Comparison of ENCODE assay signal across 29 cellular contexts in the genomic region with DNA sequence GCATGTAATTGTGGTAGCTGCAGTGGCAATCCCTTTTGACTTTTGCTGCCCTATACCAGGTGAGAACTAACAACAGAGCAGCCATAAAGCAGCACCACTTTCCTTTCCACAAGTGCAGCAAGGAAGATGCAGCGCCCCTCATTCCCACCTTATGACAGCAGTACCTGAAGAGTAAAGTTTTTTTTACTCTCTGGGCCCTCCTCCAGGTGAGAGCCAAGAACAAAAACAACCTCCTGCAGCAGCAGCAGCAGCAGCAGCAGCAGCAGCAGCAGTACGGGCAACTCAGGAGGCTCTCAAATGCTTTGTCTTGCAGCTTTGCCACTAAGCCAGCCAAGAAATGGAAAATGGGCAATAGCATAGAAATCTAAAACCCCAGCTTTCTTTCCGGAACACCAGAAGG.
"Had no signal": no experiment of that assay in that cellular context is flagged by ENCODE, and none has a peak within 500 bp of the region (broad histone marks: within the 10 kb centered on the region; RNA-seq: fewer than 3 reads in every experiment).

No MANE protein-coding gene starts in this region.

- H3K4me1 ChIP-seq: ascending aorta had no signal

- H3K4me1 Mint-ChIP-seq: activated CD4-positive, alpha-beta T cell treated with anti-CD3 and anti-CD28 coated beads for 36 hours; activated CD4-positive, alpha-beta T cell treated with anti-CD3 and anti-CD28 coated beads, Interleukin-2, amount 10 ng/mL, durations not matched to agents 24 days and 14 days; activated CD8-positive, alpha-beta memory T cell treated with anti-CD3 and anti-CD28 coated beads, Interleukin-2, amount 10 ng/mL, durations not matched to agents 7 days and 5 days; activated naive CD4-positive, alpha-beta T cell treated with anti-CD3 and anti-CD28 coated beads, Interleukin-2, amount 10 ng/mL, durations not matched to agents 7 days and 5 days; activated naive CD8-positive, alpha-beta T cell treated with anti-CD3 and anti-CD28 coated beads, Interleukin-2, amount 10 ng/mL, durations not matched to agents 7 days and 5 days; brain; central memory CD8-positive, alpha-beta T cell; T-helper 17 cell had no signal

- ATAC-seq: activated CD4-positive, alpha-beta T cell treated with anti-CD3 and anti-CD28 coated beads for 36 hours; activated CD8-positive, alpha-beta memory T cell treated with anti-CD3 and anti-CD28 coated beads, Interleukin-2, amount 10 ng/mL, durations not matched to agents 7 days and 5 days; activated CD8-positive, alpha-beta T cell treated with anti-CD3 and anti-CD28 coated beads, Interleukin-2, amount 10 ng/mL, durations not matched to agents 7 days and 5 days; activated naive CD4-positive, alpha-beta T cell treated with anti-CD3 and anti-CD28 coated beads, Interleukin-2, amount 50 U/mL, for 72 hours; activated T-cell treated with anti-CD3 and anti-CD28 coated beads, Interleukin-2, amount 50 U/mL, for 72 hours; esophagus mucosa; T-helper 17 cell had no signal

- H3K36me3 Mint-ChIP-seq: activated CD4-positive, alpha-beta memory T cell treated with anti-CD3 and anti-CD28 coated beads for 36 hours; activated CD8-positive, alpha-beta memory T cell treated with anti-CD3 and anti-CD28 coated beads, Interleukin-2, amount 10 ng/mL, durations not matched to agents 7 days and 5 days; activated naive CD4-positive, alpha-beta T cell treated with anti-CD3 and anti-CD28 coated beads, Interleukin-2, amount 10 ng/mL, durations not matched to agents 7 days and 5 days; activated naive CD4-positive, alpha-beta T cell treated with anti-CD3 and anti-CD28 coated beads, Interleukin-2, amount 50 U/mL, for 72 hours; activated naive CD8-positive, alpha-beta T cell treated with anti-CD3 and anti-CD28 coated beads, Interleukin-2, amount 10 ng/mL, durations not matched to agents 7 days and 5 days; brain had no signal

- H3K36me3 ChIP-seq: ascending aorta, WERI-Rb-1 had no signal

- H3K4me3 ChIP-seq: ascending aorta, coronary artery had no signal

- DNase-seq: activated CD4-positive, alpha-beta memory T cell treated with anti-CD3 and anti-CD28 coated beads for 36 hours; activated CD4-positive, alpha-beta T cell treated with anti-CD3 and anti-CD28 coated beads for 36 hours; activated CD4-positive, alpha-beta T cell treated with anti-CD3 and anti-CD28 coated beads, Interleukin-2, amount 10 ng/mL, durations not matched to agents 24 days and 14 days; activated CD4-positive, CD25-positive, alpha-beta regulatory T cell; activated CD4-positive, CD25-positive, alpha-beta regulatory T cell treated with anti-CD3 and anti-CD28 coated beads, Interleukin-2, amount 50 U/mL, for 72 hours; activated CD8-positive, alpha-beta memory T cell treated with anti-CD3 and anti-CD28 coated beads, Interleukin-2, amount 10 ng/mL, durations not matched to agents 7 days and 5 days; activated CD8-positive, alpha-beta memory T cell treated with anti-CD3 and anti-CD28 coated beads, Interleukin-2, amount 50 U/mL, for 4 hours; activated CD8-positive, alpha-beta T cell treated with anti-CD3 and anti-CD28 coated beads, Interleukin-2, amount 10 ng/mL, durations not matched to agents 7 days and 5 days; activated gamma-delta T cell; activated naive CD4-positive, alpha-beta T cell; activated naive CD4-positive, alpha-beta T cell treated with anti-CD3 and anti-CD28 coated beads, Interleukin-2, amount 10 ng/mL, durations not matched to agents 7 days and 5 days; activated naive CD8-positive, alpha-beta T cell treated with anti-CD3 and anti-CD28 coated beads, Interleukin-2, amount 10 ng/mL, durations not matched to agents 7 days and 5 days; activated T-cell treated with anti-CD3 and anti-CD28 coated beads, Interleukin-2, amount 50 U/mL, for 24 hours; activated T-cell treated with anti-CD3 and anti-CD28 coated beads, Interleukin-2, amount 50 U/mL, for 72 hours; effector CD4-positive, alpha-beta T cell; foreskin fibroblast; head of caudate nucleus; T-helper 1 cell; T-helper 17 cell; T1000; WERI-Rb-1 had no signal

- H3K27ac ChIP-seq: ascending aorta, coronary artery, WERI-Rb-1 had no signal

- H3K27me3 ChIP-seq: ascending aorta had no signal

- H3K4me3 Mint-ChIP-seq: activated CD4-positive, alpha-beta memory T cell treated with anti-CD3 and anti-CD28 coated beads for 36 hours; activated CD4-positive, alpha-beta T cell treated with anti-CD3 and anti-CD28 coated beads for 36 hours; activated CD4-positive, alpha-beta T cell treated with anti-CD3 and anti-CD28 coated beads, Interleukin-2, amount 10 ng/mL, durations not matched to agents 24 days and 14 days; activated CD8-positive, alpha-beta memory T cell treated with anti-CD3 and anti-CD28 coated beads, Interleukin-2, amount 10 ng/mL, durations not matched to agents 7 days and 5 days; activated CD8-positive, alpha-beta T cell treated with anti-CD3 and anti-CD28 coated beads, Interleukin-2, amount 10 ng/mL, durations not matched to agents 7 days and 5 days; activated naive CD4-positive, alpha-beta T cell treated with anti-CD3 and anti-CD28 coated beads, Interleukin-2, amount 10 ng/mL, durations not matched to agents 7 days and 5 days; activated naive CD8-positive, alpha-beta T cell treated with anti-CD3 and anti-CD28 coated beads, Interleukin-2, amount 10 ng/mL, durations not matched to agents 7 days and 5 days; activated T-cell treated with anti-CD3 and anti-CD28 coated beads, Interleukin-2, amount 50 U/mL, for 24 hours; activated T-cell treated with anti-CD3 and anti-CD28 coated beads, Interleukin-2, amount 50 U/mL, for 72 hours; brain; central memory CD8-positive, alpha-beta T cell; dendritic cell treated with granulocyte-macrophage colony-stimulating factor and Interleukin-4, amounts not matched to agents 40 ng/mL and 50 ng/mL, for 4 days; T-helper 17 cell; T-helper 2 cell treated with Interferon-gamma antibody and Interleukin-4, amounts not matched to agents 5 μg/mL and 100 μg/mL, for 36 hours had no signal

- H3K27me3 Mint-ChIP-seq: activated CD4-positive, alpha-beta memory T cell treated with anti-CD3 and anti-CD28 coated beads for 36 hours; activated CD4-positive, alpha-beta T cell treated with anti-CD3 and anti-CD28 coated beads for 36 hours; activated CD4-positive, alpha-beta T cell treated with anti-CD3 and anti-CD28 coated beads, Interleukin-2, amount 10 ng/mL, durations not matched to agents 24 days and 14 days; activated CD8-positive, alpha-beta memory T cell treated with anti-CD3 and anti-CD28 coated beads, Interleukin-2, amount 10 ng/mL, durations not matched to agents 7 days and 5 days; activated naive CD4-positive, alpha-beta T cell treated with anti-CD3 and anti-CD28 coated beads, Interleukin-2, amount 10 ng/mL, durations not matched to agents 7 days and 5 days; activated naive CD8-positive, alpha-beta T cell treated with anti-CD3 and anti-CD28 coated beads, Interleukin-2, amount 10 ng/mL, durations not matched to agents 7 days and 5 days; activated T-cell treated with anti-CD3 and anti-CD28 coated beads, Interleukin-2, amount 50 U/mL, for 24 hours; central memory CD8-positive, alpha-beta T cell; dendritic cell treated with granulocyte-macrophage colony-stimulating factor and Interleukin-4, amounts not matched to agents 40 ng/mL and 50 ng/mL, for 4 days; T-helper 17 cell had no signal

- H3K9me3 Mint-ChIP-seq: activated CD4-positive, alpha-beta T cell treated with anti-CD3 and anti-CD28 coated beads, Interleukin-2, amount 10 ng/mL, durations not matched to agents 24 days and 14 days; activated naive CD4-positive, alpha-beta T cell treated with anti-CD3 and anti-CD28 coated beads, Interleukin-2, amount 10 ng/mL, durations not matched to agents 7 days and 5 days; activated naive CD8-positive, alpha-beta T cell treated with anti-CD3 and anti-CD28 coated beads, Interleukin-2, amount 10 ng/mL, durations not matched to agents 7 days and 5 days; activated T-cell treated with anti-CD3 and anti-CD28 coated beads, Interleukin-2, amount 50 U/mL, for 24 hours; dendritic cell treated with granulocyte-macrophage colony-stimulating factor and Interleukin-4, amounts not matched to agents 40 ng/mL and 50 ng/mL, for 4 days; T-helper 2 cell treated with Interferon-gamma antibody and Interleukin-4, amounts not matched to agents 5 μg/mL and 100 μg/mL, for 36 hours had no signal

- H3K27ac Mint-ChIP-seq: activated CD4-positive, alpha-beta memory T cell treated with anti-CD3 and anti-CD28 coated beads for 36 hours; activated CD4-positive, alpha-beta T cell treated with anti-CD3 and anti-CD28 coated beads for 36 hours; activated CD4-positive, alpha-beta T cell treated with anti-CD3 and anti-CD28 coated beads, Interleukin-2, amount 10 ng/mL, durations not matched to agents 24 days and 14 days; activated CD8-positive, alpha-beta memory T cell treated with anti-CD3 and anti-CD28 coated beads, Interleukin-2, amount 10 ng/mL, durations not matched to agents 7 days and 5 days; activated CD8-positive, alpha-beta T cell treated with anti-CD3 and anti-CD28 coated beads, Interleukin-2, amount 10 ng/mL, durations not matched to agents 7 days and 5 days; activated naive CD4-positive, alpha-beta T cell treated with anti-CD3 and anti-CD28 coated beads, Interleukin-2, amount 10 ng/mL, durations not matched to agents 7 days and 5 days; activated naive CD4-positive, alpha-beta T cell treated with anti-CD3 and anti-CD28 coated beads, Interleukin-2, amount 50 U/mL, for 72 hours; activated naive CD8-positive, alpha-beta T cell treated with anti-CD3 and anti-CD28 coated beads, Interleukin-2, amount 10 ng/mL, durations not matched to agents 7 days and 5 days; activated T-cell treated with anti-CD3 and anti-CD28 coated beads, Interleukin-2, amount 50 U/mL, for 24 hours; activated T-cell treated with anti-CD3 and anti-CD28 coated beads, Interleukin-2, amount 50 U/mL, for 72 hours; brain; dendritic cell treated with granulocyte-macrophage colony-stimulating factor and Interleukin-4, amounts not matched to agents 40 ng/mL and 50 ng/mL, for 4 days; T-helper 17 cell; T-helper 2 cell treated with Interferon-gamma antibody and Interleukin-4, amounts not matched to agents 5 μg/mL and 100 μg/mL, for 36 hours had no signal

- H3K9me3 ChIP-seq: ascending aorta had no signal
